8 cellular contexts compared by ENCODE assay signal in genomic region chr6:136643850-136644596, GRCh38.
DNase-seq lines count a peak whose midpoint lies in the region; ATAC-seq, FAIRE-seq and TF ChIP-seq lines count a peak whose summit lies in the region.

No MANE protein-coding gene starts in this region.

- H3K9me3 Mint-ChIP-seq in activated CD8-positive, alpha-beta memory T cell treated with anti-CD3 and anti-CD28 coated beads, Interleukin-2, amount 10 ng/mL, durations not matched to agents 7 days and 5 days (ENCODE audit: low read depth): no peaks in the 10 kb centered on the region

- peaks cover 3% of the 10 kb centered on the region for H3K36me3 Mint-ChIP-seq in activated CD8-positive, alpha-beta memory T cell treated with anti-CD3 and anti-CD28 coated beads, Interleukin-2, amount 10 ng/mL, durations not matched to agents 7 days and 5 days

- no peak overlapping the region for H3K4me3 Mint-ChIP-seq in activated CD8-positive, alpha-beta memory T cell treated with anti-CD3 and anti-CD28 coated beads, Interleukin-2, amount 10 ng/mL, durations not matched to agents 7 days and 5 days

- H4K20me1 ChIP-seq in endothelial cell of umbilical vein (replicated peaks; ENCODE audit: control insufficient read depth, extremely low read depth, insufficient read depth, low read length): no peaks in the 10 kb centered on the region

- no peak overlapping the region for H3K4me2 ChIP-seq in endothelial cell of umbilical vein (ENCODE audit: insufficient read depth, low read length)

- intact Hi-C loops in endothelial cell of umbilical vein (cut with micrococcal nuclease): loop anchor here (1.0 kb wide), 5 partner anchors 34 to 283 kb away; partner anchors contain the start of gene PEX7

- POLR2A ChIA-PET in endothelial cell of umbilical vein (lab: Charles Lee): interaction anchor here (0.5 to 2.8 kb wide), 4 partner anchors 8 to 183 kb away, joined by 3 to 12 read pairs (median 5); partner anchors contain the start of gene MAP3K5

- H3K4me1 Mint-ChIP-seq in activated CD8-positive, alpha-beta memory T cell treated with anti-CD3 and anti-CD28 coated beads, Interleukin-2, amount 10 ng/mL, durations not matched to agents 7 days and 5 days: peaks cover 6% of the 10 kb centered on the region

- peak; percentile 60 for ATAC-seq in GM18511 (IDR thresholded peaks at IDR 0.05; ENCODE audit: unreplicated experiment)
- ATAC-seq in activated CD8-positive, alpha-beta memory T cell treated with anti-CD3 and anti-CD28 coated beads, Interleukin-2, amount 10 ng/mL, durations not matched to agents 7 days and 5 days: peak; percentile 57

- H3K4me3 ChIP-seq in endothelial cell of umbilical vein (replicated peaks in 1 of 3; ENCODE audit: insufficient read depth in 1 of 3, low read depth in 1 of 3, low read length in 3 of 3): no peak overlapping the region

- H3K27ac Mint-ChIP-seq in activated CD8-positive, alpha-beta memory T cell treated with anti-CD3 and anti-CD28 coated beads, Interleukin-2, amount 10 ng/mL, durations not matched to agents 7 days and 5 days: no peak overlapping the region

- TF ChIP-seq POLR2A in endothelial cell of umbilical vein (IDR thresholded peaks at IDR 0.05; ENCODE audit: low read depth, low read length): no peak

- no peaks in the 10 kb centered on the region for H3K79me2 ChIP-seq in endothelial cell of umbilical vein (ENCODE audit: control insufficient read depth, insufficient read depth, low read length)

- H3K27me3 ChIP-seq in endothelial cell of umbilical vein (ENCODE audit: control insufficient read depth in 2 of 2, insufficient read depth in 2 of 2, low read length in 2 of 2): no peaks in the 10 kb centered on the region

- no peaks in the 10 kb centered on the region for H3K36me3 ChIP-seq in endothelial cell of umbilical vein (ENCODE audit: control insufficient read depth in 2 of 2, extremely low read depth in 1 of 2, insufficient read depth in 2 of 2, low read length in 2 of 2)

- DNase-seq in 8988T: peak; percentile 24
- peak; percentile 97 for DNase-seq in HT-29 (ENCODE audit: low spot score)
- DNase-seq in NOMO-1 treated with DMSO at 0.1 percent for 48 hours (lab: John Stamatoyannopoulos, UW; ENCODE audit: unreplicated experiment): peak; percentile 46
- DNase-seq in activated CD8-positive, alpha-beta memory T cell treated with anti-CD3 and anti-CD28 coated beads, Interleukin-2, amount 10 ng/mL, durations not matched to agents 7 days and 5 days: peak; percentile 85
- peak; percentile 88 for DNase-seq in endothelial cell of umbilical vein (ENCODE audit: low read depth, low spot score)
- peak; percentile 92 for DNase-seq in mucosa of gallbladder (ENCODE audit: low spot score)
- peak; percentile 43 to 80 for DNase-seq in stimulated activated CD8-positive, alpha-beta memory T cell treated with anti-CD3 and anti-CD28 coated beads, Interleukin-4, amount 100 ng/mL, for 4 hours (ENCODE audit: low read depth in 2 of 2, low spot score in 1 of 2)

- H3K27ac ChIP-seq in endothelial cell of umbilical vein (ENCODE audit: insufficient read depth, low read depth, low read length): no peak overlapping the region

- H3K27me3 Mint-ChIP-seq in activated CD8-positive, alpha-beta memory T cell treated with anti-CD3 and anti-CD28 coated beads, Interleukin-2, amount 10 ng/mL, durations not matched to agents 7 days and 5 days: no peaks in the 10 kb centered on the region

- H3K9me3 ChIP-seq in endothelial cell of umbilical vein (replicated peaks; ENCODE audit: control insufficient read depth, insufficient read depth, low read length): no peaks in the 10 kb centered on the region

- peaks cover 12% of the 10 kb centered on the region for H3K4me1 ChIP-seq in endothelial cell of umbilical vein (ENCODE audit: control insufficient read depth, extremely low read depth, insufficient read depth, low read length)

- H3K9me1 ChIP-seq in endothelial cell of umbilical vein (replicated peaks; ENCODE audit: control insufficient read depth, extremely low read depth, insufficient read depth, low read length): no peaks in the 10 kb centered on the region

- BruUV-seq in endothelial cell of umbilical vein (replicated peaks; lab: Mats Ljungman, UMichigan): no TSS peak

- CTCF ChIA-PET in activated CD8-positive, alpha-beta memory T cell treated with anti-CD3 and anti-CD28 coated beads, Interleukin-2, amount 10 ng/mL, durations not matched to agents 7 days and 5 days (lab: Charles Lee): interaction anchor here (0.7 to 12.3 kb wide), 47 partner anchors 9 to 278 kb away, joined by 3 to 424 read pairs (median 5); partner anchors contain the start of genes MAP3K5, MAP7, PEX7 and SLC35D3
- CTCF ChIA-PET in endothelial cell of umbilical vein (lab: Charles Lee): interaction anchor here (0.6 to 10.2 kb wide), 66 partner anchors 9 to 998 kb away, joined by 3 to 708 read pairs (median 4); partner anchors contain the start of genes MAP3K5, MAP7 and SLC35D3

- peak; percentile 81 for FAIRE-seq in endothelial cell of umbilical vein (lab: Jason Lieb, UNC)

- no peak overlapping the region for H2AFZ ChIP-seq in endothelial cell of umbilical vein (ENCODE audit: low read depth, low read length)

- H3K9ac ChIP-seq in endothelial cell of umbilical vein (replicated peaks; ENCODE audit: extremely low read depth, insufficient read depth, low read length): no peak overlapping the region

- dilution Hi-C loops in endothelial cell of umbilical vein (cut with MboI; ENCODE audit: extremely low pct_ligation_motif_present, low sequenced_read_pairs): no loop called here

- peak; percentile 85 to 88 for TF ChIP-seq CTCF in endothelial cell of umbilical vein (IDR thresholded peaks at IDR 0.05; ENCODE audit: extremely low read depth in 1 of 2, insufficient read depth in 1 of 2, low read depth in 1 of 2, low read length in 2 of 2)

TF ChIP-seq in endothelial cell of umbilical vein, 7 proteins besides CTCF, POLR2A, EP300 and RAD21:
- TF ChIP-seq EZH2 (IDR thresholded peaks at IDR 0.05; ENCODE audit: borderline replicate concordance, low read depth, low read length, severe bottlenecking) (no peak), POLR2AphosphoS5 (IDR thresholded peaks at IDR 0.05; ENCODE audit: insufficient read depth, low read depth, low read length) (peak; percentile 30)
- TF ChIP-seq, protein P1, sequence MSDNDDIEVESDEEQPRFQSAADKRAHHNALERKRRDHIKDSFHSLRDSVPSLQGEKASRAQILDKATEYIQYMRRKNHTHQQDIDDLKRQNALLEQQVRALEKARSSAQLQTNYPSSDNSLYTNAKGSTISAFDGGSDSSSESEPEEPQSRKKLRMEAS (IDR thresholded peaks at IDR 0.05; ENCODE audit: insufficient read depth, insufficient read length): no peak

Comparison
In these comparisons a context has a peak if more than half of its experiments do, and no peak if none do; other contexts are left out.
1. DNase-seq: peak in every context shown above with its lines; median percentile 97 in HT-29; 92 in mucosa of gallbladder; 88 in endothelial cell of umbilical vein; 85 in activated CD8-positive, alpha-beta memory T cell treated with anti-CD3 and anti-CD28 coated beads, Interleukin-2, amount 10 ng/mL, durations not matched to agents 7 days and 5 days; 62 in stimulated activated CD8-positive, alpha-beta memory T cell treated with anti-CD3 and anti-CD28 coated beads, Interleukin-4, amount 100 ng/mL, for 4 hours; 46 in NOMO-1 treated with DMSO at 0.1 percent for 48 hours; 24 in 8988T.